12 cellular contexts compared by ENCODE assay signal in genomic region chr6:24926192-24926591, GRCh38.
DNase-seq lines count a peak whose midpoint lies in the region; ATAC-seq lines count a peak whose summit lies in the region.
"Had no signal": no experiment of that assay in that cellular context is flagged by ENCODE, and none has a peak within 500 bp of the region (broad histone marks: within the 10 kb centered on the region; RNA-seq: fewer than 3 reads in every experiment).

No MANE protein-coding gene starts in this region.

- H3K4me1 Mint-ChIP-seq in activated naive CD4-positive, alpha-beta T cell treated with anti-CD3 and anti-CD28 coated beads, Interleukin-2, amount 10 ng/mL, durations not matched to agents 7 days and 5 days, result peaks cover 83% of the 10 kb centered on the region
- peaks cover 88% of the 10 kb centered on the region for H3K4me1 Mint-ChIP-seq in stimulated activated naive CD8-positive, alpha-beta T cell treated with anti-CD3 and anti-CD28 coated beads, Interleukin-15, amount 100 ng/mL, for 72 hours

- DNase-seq in activated naive CD4-positive, alpha-beta T cell treated with anti-CD3 and anti-CD28 coated beads, Interleukin-2, amount 10 ng/mL, durations not matched to agents 7 days and 5 days, result no peak
- no peak for DNase-seq in activated naive CD4-positive, alpha-beta T cell treated with Interleukin-2 at 50 U/mL for 16 hours
- DNase-seq in NCI-H69 (lab: John Stamatoyannopoulos, UW) (peak; percentile 59), T1000 (lab: John Stamatoyannopoulos, UW) (no peak), NCI-H1694 (lab: John Stamatoyannopoulos, UW) (no peak)
- peak; percentile 42 for DNase-seq in central memory CD4-positive, alpha-beta T cell
- no peak for DNase-seq in stimulated activated naive CD8-positive, alpha-beta T cell treated with anti-CD3 and anti-CD28 coated beads, Interleukin-15, amount 100 ng/mL, for 72 hours
- DNase-seq in effector CD8-positive, alpha-beta T cell (lab: John Stamatoyannopoulos, UW), result no peak
- DNase-seq: AML-193; KG1; NCI-H226; stimulated activated CD4-positive, alpha-beta T cell treated with anti-CD3 and anti-CD28 coated beads, Interleukin-1b, Interleukin-23, amount 100 ng/mL, for 48 hours had no signal

- H3K27me3 Mint-ChIP-seq in activated naive CD4-positive, alpha-beta T cell treated with anti-CD3 and anti-CD28 coated beads, Interleukin-2, amount 10 ng/mL, durations not matched to agents 7 days and 5 days, result no peaks in the 10 kb centered on the region
- no peaks in the 10 kb centered on the region for H3K27me3 Mint-ChIP-seq in stimulated activated naive CD8-positive, alpha-beta T cell treated with anti-CD3 and anti-CD28 coated beads, Interleukin-15, amount 100 ng/mL, for 72 hours

- H3K36me3 Mint-ChIP-seq in activated naive CD4-positive, alpha-beta T cell treated with anti-CD3 and anti-CD28 coated beads, Interleukin-2, amount 10 ng/mL, durations not matched to agents 7 days and 5 days, result peaks cover 76% of the 10 kb centered on the region

- H3K27ac Mint-ChIP-seq in activated naive CD4-positive, alpha-beta T cell treated with anti-CD3 and anti-CD28 coated beads, Interleukin-2, amount 10 ng/mL, durations not matched to agents 7 days and 5 days, result peak overlapping the region; percentile 77
- peak overlapping the region; percentile 92 to 95 for H3K27ac Mint-ChIP-seq in stimulated activated naive CD8-positive, alpha-beta T cell treated with anti-CD3 and anti-CD28 coated beads, Interleukin-15, amount 100 ng/mL, for 72 hours

- H3K9me3 Mint-ChIP-seq in activated naive CD4-positive, alpha-beta T cell treated with anti-CD3 and anti-CD28 coated beads, Interleukin-2, amount 10 ng/mL, durations not matched to agents 7 days and 5 days, result peaks cover 5% of the 10 kb centered on the region
- H3K9me3 Mint-ChIP-seq in stimulated activated naive CD8-positive, alpha-beta T cell treated with anti-CD3 and anti-CD28 coated beads, Interleukin-15, amount 100 ng/mL, for 72 hours, result peaks cover 7 to 10% of the 10 kb centered on the region in 2 donors

- peak overlapping the region; percentile 63 for H3K4me3 Mint-ChIP-seq in activated naive CD4-positive, alpha-beta T cell treated with anti-CD3 and anti-CD28 coated beads, Interleukin-2, amount 10 ng/mL, durations not matched to agents 7 days and 5 days
- peak overlapping the region; percentile 76 to 78 for H3K4me3 Mint-ChIP-seq in stimulated activated naive CD8-positive, alpha-beta T cell treated with anti-CD3 and anti-CD28 coated beads, Interleukin-15, amount 100 ng/mL, for 72 hours

- CTCF ChIA-PET in activated naive CD4-positive, alpha-beta T cell treated with anti-CD3 and anti-CD28 coated beads, Interleukin-2, amount 10 ng/mL, durations not matched to agents 7 days and 5 days (lab: Charles Lee), result interaction anchor here (0.6 to 3.5 kb wide), 7 partner anchors 8 to 100 kb away, joined by 3 to 12 read pairs (median 6); no protein-coding TSS in a partner anchor

- ATAC-seq in stimulated activated naive CD8-positive, alpha-beta T cell treated with anti-CD3 and anti-CD28 coated beads, Interleukin-15, amount 100 ng/mL, for 72 hours, result no peak

Comparison
In these comparisons a context has a peak if more than half of its experiments do, and no peak if none do; other contexts are left out.
1. DNase-seq: peak in NCI-H69 (single experiment) and central memory CD4-positive, alpha-beta T cell (single experiment); none in activated naive CD4-positive, alpha-beta T cell treated with anti-CD3 and anti-CD28 coated beads, Interleukin-2, amount 10 ng/mL, durations not matched to agents 7 days and 5 days (single experiment), activated naive CD4-positive, alpha-beta T cell treated with Interleukin-2 at 50 U/mL for 16 hours (single experiment), stimulated activated naive CD8-positive, alpha-beta T cell treated with anti-CD3 and anti-CD28 coated beads, Interleukin-15, amount 100 ng/mL, for 72 hours (0 of 2), T1000 (single experiment), effector CD8-positive, alpha-beta T cell (single experiment) and NCI-H1694 (single experiment).